In the genomic region with DNA sequence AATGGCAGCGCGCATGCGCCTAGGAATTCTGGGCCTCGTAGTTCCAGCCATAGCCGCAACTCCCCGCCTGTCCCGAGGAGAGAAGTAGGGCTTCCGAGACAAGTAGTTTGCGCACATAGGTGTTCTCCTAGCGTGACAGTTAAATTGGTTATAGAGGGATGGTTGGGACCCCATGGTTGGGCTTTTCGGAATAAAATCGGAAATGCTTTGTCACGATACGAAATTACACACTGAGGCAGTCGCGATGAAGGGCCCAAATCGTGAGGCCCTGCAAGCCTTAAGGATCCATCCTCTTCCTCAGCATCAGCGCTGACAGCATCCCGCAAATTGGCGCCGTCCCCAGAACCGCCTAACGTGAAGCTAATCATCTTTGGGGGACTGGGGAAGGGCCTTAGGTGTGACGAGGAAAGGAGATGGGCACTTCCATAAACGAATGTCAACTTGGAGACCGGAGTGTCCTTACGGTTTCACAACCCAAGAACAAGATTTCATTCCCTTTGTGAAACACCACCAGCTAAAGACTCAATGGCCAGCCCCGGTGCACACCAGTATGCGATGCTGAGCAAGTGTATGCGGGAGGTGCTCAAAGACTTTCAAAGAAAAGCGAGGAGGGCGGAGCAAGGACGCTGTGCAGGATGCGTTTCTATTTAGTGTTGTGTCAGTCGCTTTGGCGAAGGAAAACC, we compare ENCODE assay signal across 8 cellular contexts.
A peak's percentile ranks its signal among the peaks of the same experiment; 100 is the strongest.
DNase-seq lines count a peak whose midpoint lies in the region; ATAC-seq lines count a peak whose summit lies in the region.

No MANE protein-coding gene starts in this region.

- H3K27ac ChIP-seq in BLaER1 treated with 17β-estradiol and CSF1 and Interleukin-3, amounts not matched to agents 10 nM and 100 nM = peak overlapping the region in 3 of 11 experiments; percentile 6 to 21 (median 17); a peak in 5 of 22 replicates

- H3K9me3 Mint-ChIP-seq in dendritic cell treated with granulocyte-macrophage colony-stimulating factor and Interleukin-4, amounts not matched to agents 40 ng/mL and 50 ng/mL, for 4 days = no peaks in the 10 kb centered on the region

- peak; percentile 3 for ATAC-seq in HG02571 (IDR thresholded peaks at IDR 0.05; ENCODE audit: unreplicated experiment)

- DNase-seq in activated CD4-positive, CD25-positive, alpha-beta regulatory T cell treated with anti-CD3 and anti-CD28 coated beads, Interleukin-2, amount 50 U/mL, for 72 hours = peak; percentile 54
- DNase-seq in medulla oblongata (ENCODE audit: extremely low spot score) (peak; percentile 59), SW480 (ENCODE audit: low spot score) (no peak), iPS-NIHi7 (ENCODE audit: extremely low spot score) (no peak)
- peak; percentile 7 for DNase-seq in stimulated activated CD8-positive, alpha-beta memory T cell treated with anti-CD3 and anti-CD28 coated beads, Interleukin-4, amount 100 ng/mL, for 24 hours (ENCODE audit: low read depth)

- peak overlapping the region; percentile 95 for H3K4me3 Mint-ChIP-seq in dendritic cell treated with granulocyte-macrophage colony-stimulating factor and Interleukin-4, amounts not matched to agents 40 ng/mL and 50 ng/mL, for 4 days

- intact Hi-C loops in dendritic cell treated with granulocyte-macrophage colony-stimulating factor and Interleukin-4, amounts not matched to agents 40 ng/mL and 50 ng/mL, for 4 days (cut with micrococcal nuclease) = loop anchor here (10.0 kb wide), 1 partner anchor 186 kb away; the partner anchor contains the start of gene CDAN1

- H3K4me3 ChIP-seq in BLaER1 treated with 17β-estradiol and CSF1 and Interleukin-3, amounts not matched to agents 10 nM and 100 nM = peak overlapping the region; percentile 77 to 98 (median 92)

- H3K9me3 ChIP-seq in BLaER1 treated with 17β-estradiol and CSF1 and Interleukin-3, amounts not matched to agents 10 nM and 100 nM (replicated peaks in 1 of 11) = 0 out of 22 replicates have a peak, but pooled peaks cover 0 to 4% (median 0%) of the 10 kb centered on the region in 11 experiments

- no peaks in the 10 kb centered on the region for H3K27me3 ChIP-seq in BLaER1 treated with 17β-estradiol and CSF1 and Interleukin-3, amounts not matched to agents 10 nM and 100 nM

- peak overlapping the region; percentile 88 for H3K27ac Mint-ChIP-seq in dendritic cell treated with granulocyte-macrophage colony-stimulating factor and Interleukin-4, amounts not matched to agents 40 ng/mL and 50 ng/mL, for 4 days

- H3K4me1 ChIP-seq in BLaER1 treated with 17β-estradiol and CSF1 and Interleukin-3, amounts not matched to agents 10 nM and 100 nM = peaks cover 26 to 46% (median 42%) of the 10 kb centered on the region in 10 experiments

- H4K20me1 ChIP-seq in BLaER1 treated with 17β-estradiol and CSF1 and Interleukin-3, amounts not matched to agents 10 nM and 100 nM = peaks cover 0 to 12% (median 0%) of the 10 kb centered on the region in 11 experiments; a peak in 3 of 22 replicates

- peaks cover 14% of the 10 kb centered on the region for H3K36me3 Mint-ChIP-seq in dendritic cell treated with granulocyte-macrophage colony-stimulating factor and Interleukin-4, amounts not matched to agents 40 ng/mL and 50 ng/mL, for 4 days (ENCODE audit: low read depth)

- no peaks in the 10 kb centered on the region for H3K36me3 ChIP-seq in BLaER1 treated with 17β-estradiol and CSF1 and Interleukin-3, amounts not matched to agents 10 nM and 100 nM

- H3K4me1 Mint-ChIP-seq in dendritic cell treated with granulocyte-macrophage colony-stimulating factor and Interleukin-4, amounts not matched to agents 40 ng/mL and 50 ng/mL, for 4 days (ENCODE audit: low read depth) = peaks cover 25% of the 10 kb centered on the region

- H3K9ac ChIP-seq in BLaER1 treated with 17β-estradiol and CSF1 and Interleukin-3, amounts not matched to agents 10 nM and 100 nM = peak overlapping the region; percentile 15 to 90 (median 63); a peak in 21 of 22 replicates

- peak overlapping the region; percentile 74 to 98 (median 94) for H3K4me2 ChIP-seq in BLaER1 treated with 17β-estradiol and CSF1 and Interleukin-3, amounts not matched to agents 10 nM and 100 nM

- H3K27me3 Mint-ChIP-seq in dendritic cell treated with granulocyte-macrophage colony-stimulating factor and Interleukin-4, amounts not matched to agents 40 ng/mL and 50 ng/mL, for 4 days = peaks cover 4% of the 10 kb centered on the region

Comparison
In these comparisons a context has a peak if more than half of its experiments do, and no peak if none do; other contexts are left out.
1. DNase-seq: peak in activated CD4-positive, CD25-positive, alpha-beta regulatory T cell treated with anti-CD3 and anti-CD28 coated beads, Interleukin-2, amount 50 U/mL, for 72 hours (single experiment), medulla oblongata (single experiment) and stimulated activated CD8-positive, alpha-beta memory T cell treated with anti-CD3 and anti-CD28 coated beads, Interleukin-4, amount 100 ng/mL, for 24 hours (single experiment); none in SW480 (single experiment) and iPS-NIHi7 (single experiment).